ENCODE assay signal across 16 cellular contexts in genomic region chr1:243234978-243235657, GRCh38. TPM values are rescaled to one million over a fixed set of nuclear protein-coding genes. Genes with fewer than 3 reads are reported as not detected.
DNase-seq lines count a peak whose midpoint lies in the region; ATAC-seq and TF ChIP-seq lines count a peak whose summit lies in the region.
"Had no signal": no experiment of that assay in that cellular context is flagged by ENCODE, and none has a peak within 500 bp of the region (broad histone marks: within the 10 kb centered on the region; RNA-seq: fewer than 3 reads in every experiment).

No MANE protein-coding gene starts in this region.

- DNase-seq in COR-L47 (lab: John Stamatoyannopoulos, UW) (peak; percentile 6), NCI-H1694 (lab: John Stamatoyannopoulos, UW) (peak; percentile 72), dermis blood vessel endothelial cell (peak; percentile 57), mesothelial cell of epicardium (ENCODE audit: low spot score in 2 of 2, unreplicated experiment in 2 of 2) (no peak), hepatocyte (ENCODE audit: low spot score) (no peak), upper lobe of right lung (no peak), NCI-H1436 treated with DMSO at 0.1 percent for 48 hours (lab: John Stamatoyannopoulos, UW) (no peak), head of caudate nucleus (no peak)
- DNase-seq: activated CD8-positive, alpha-beta memory T cell treated with anti-CD3 and anti-CD28 coated beads, Interleukin-2, amount 50 U/mL, for 48 hours; cerebellar nuclear complex; DND-41; posterior cingulate gyrus; SW 1271; trophoblast cell had no signal

- H3K4me1 ChIP-seq in hepatocyte (ENCODE audit: insufficient read depth) (no peaks in the 10 kb centered on the region), upper lobe of right lung (peaks cover 6% of the 10 kb centered on the region)

- H3K27me3 ChIP-seq in hepatocyte = no peaks in the 10 kb centered on the region
- H3K27me3 ChIP-seq in upper lobe of right lung = no peaks in the 10 kb centered on the region

- no peaks in the 10 kb centered on the region for H3K27me3 Mint-ChIP-seq in mesothelial cell of epicardium (ENCODE audit: low read depth)

- no peak overlapping the region for H3K4me3 ChIP-seq in hepatocyte
- no peak overlapping the region for H3K4me3 ChIP-seq in upper lobe of right lung

- no peaks in the 10 kb centered on the region for H3K36me3 ChIP-seq in hepatocyte (replicated peaks; ENCODE audit: insufficient read depth, low read depth)
- no peaks in the 10 kb centered on the region for H3K36me3 ChIP-seq in upper lobe of right lung

- H3K27ac ChIP-seq in hepatocyte (no peak overlapping the region), upper lobe of right lung (no peak overlapping the region)

- peaks cover 23% of the 10 kb centered on the region for H3K9me3 Mint-ChIP-seq in mesothelial cell of epicardium

- no peak overlapping the region for H3K4me2 ChIP-seq in hepatocyte

- H3K27ac Mint-ChIP-seq in mesothelial cell of epicardium = peak overlapping the region; percentile 62
- H3K27ac Mint-ChIP-seq: activated naive CD4-positive, alpha-beta T cell treated with anti-CD3 and anti-CD28 coated beads, Interleukin-2, amount 50 U/mL, for 72 hours had no signal

- TF ChIP-seq CTCF in mesothelial cell of epicardium (IDR thresholded peaks at IDR 0.05; ENCODE audit: unreplicated experiment) = no peak
- no peak for TF ChIP-seq CTCF in hepatocyte (IDR thresholded peaks at IDR 0.05; ENCODE audit: poor library complexity)
- TF ChIP-seq CTCF in upper lobe of right lung (IDR thresholded peaks at IDR 0.05) = no peak

- H4K20me1 ChIP-seq in hepatocyte (ENCODE audit: insufficient read depth, poor library complexity, severe bottlenecking) = no peaks in the 10 kb centered on the region

- no peak overlapping the region for H3K4me3 Mint-ChIP-seq in mesothelial cell of epicardium

- no peak overlapping the region for H2AFZ ChIP-seq in hepatocyte

- H3K9me2 ChIP-seq in hepatocyte (replicated peaks; ENCODE audit: insufficient read depth) = no peaks in the 10 kb centered on the region

- H3K4me1 Mint-ChIP-seq in mesothelial cell of epicardium = peaks cover 18% of the 10 kb centered on the region

- intact Hi-C loops in upper lobe of right lung (cut with DNase I) (no loop called here), head of caudate nucleus (cut with DNase I) (no loop called here)

- H3K36me3 Mint-ChIP-seq in mesothelial cell of epicardium = peaks cover 38% of the 10 kb centered on the region

- H3K79me2 ChIP-seq in hepatocyte = peaks cover 92% of the 10 kb centered on the region

- ATAC-seq in upper lobe of right lung = no peak
- ATAC-seq: activated CD4-positive, CD25-positive, alpha-beta regulatory T cell treated with anti-CD3 and anti-CD28 coated beads, Interleukin-2, amount 50 U/mL, for 24 hours; activated naive CD4-positive, alpha-beta T cell treated with anti-CD3 and anti-CD28 coated beads, Interleukin-2, amount 50 U/mL, for 72 hours had no signal

- H3K9me3 ChIP-seq in hepatocyte (ENCODE audit: low read depth) (peaks cover 11% of the 10 kb centered on the region), upper lobe of right lung (peaks cover 12% of the 10 kb centered on the region)

- WGBS in hepatocyte (ENCODE audit: low lambda C conversion rate, missing lambda C conversion rate) = 86% methylated on average over 4 of the region's 4 CpGs

RNA-seq across cellular contexts. Expression of gene CEP170, which starts 20.0 kb away (rescaled TPM):
- 87.3 and 143 TPM in 2 replicates for total RNA-seq in dermis blood vessel endothelial cell
- total RNA-seq in mesothelial cell of epicardium = 118 to 129 TPM (median 120 TPM) in 3 replicates
- 31.4 and 37.3 TPM in 2 replicates for total RNA-seq in hepatocyte
- polyA plus RNA-seq in hepatocyte = 22.9 and 25.9 TPM in 2 replicates
- 86.5 TPM for total RNA-seq in upper lobe of right lung

RNA-seq across cellular contexts. Expression of gene SDCCAG8, which starts 20.7 kb away (rescaled TPM):
- total RNA-seq in dermis blood vessel endothelial cell (38.2 and 48.2 TPM in 2 replicates), mesothelial cell of epicardium (37.3 to 47.1 TPM (median 39.9 TPM) in 3 replicates), hepatocyte (28.3 and 30.1 TPM in 2 replicates), upper lobe of right lung (71.9 TPM)
- polyA plus RNA-seq in hepatocyte = 38.9 and 39.3 TPM in 2 replicates

Comparison
In these comparisons a context has a peak if more than half of its experiments do, and no peak if none do; other contexts are left out.
1. DNase-seq: peak in COR-L47 (single experiment), NCI-H1694 (single experiment) and dermis blood vessel endothelial cell (single experiment); none in mesothelial cell of epicardium (0 of 2), hepatocyte (single experiment), upper lobe of right lung (single experiment), NCI-H1436 treated with DMSO at 0.1 percent for 48 hours (single experiment) and head of caudate nucleus (0 of 42).